In the genomic region with DNA sequence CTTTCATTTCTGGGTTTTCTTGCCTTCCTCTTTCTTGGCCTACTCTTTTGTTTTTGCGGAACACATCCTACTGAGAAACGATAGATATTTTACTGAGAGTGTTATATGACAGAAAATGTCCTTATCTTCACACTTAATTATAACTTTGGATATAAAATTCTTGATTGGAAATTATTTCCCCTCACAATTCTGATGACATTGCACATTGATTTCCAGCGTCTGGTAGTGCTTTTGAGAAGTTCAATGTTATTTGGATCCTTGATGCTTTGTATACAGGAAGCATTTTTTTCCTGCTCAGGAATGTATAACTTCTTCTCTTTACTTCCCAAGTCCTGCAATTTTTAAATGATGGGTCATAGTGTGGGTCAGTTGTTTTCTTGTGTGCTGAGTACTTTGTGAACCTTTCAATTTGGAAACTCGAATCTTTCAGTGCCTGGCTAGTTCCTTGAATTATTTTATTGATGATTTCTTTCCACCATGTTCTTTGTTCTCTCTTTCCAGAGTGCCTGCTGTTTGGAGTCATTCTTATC, we compare ENCODE assay signal across 31 cellular contexts.
"Had no signal": no experiment of that assay in that cellular context is flagged by ENCODE, and none has a peak within 500 bp of the region (broad histone marks: within the 10 kb centered on the region; RNA-seq: fewer than 3 reads in every experiment).

No MANE protein-coding gene starts in this region.

- H3K9me3 ChIP-seq: adrenal gland, gastrocnemius medialis, neutrophil, ovary, prostate gland, sigmoid colon, thoracic aorta had no signal

- H3K4me1 ChIP-seq: adrenal gland, ascending aorta, gastrocnemius medialis, prostate gland, sigmoid colon had no signal

- H3K4me2 ChIP-seq: hepatocyte had no signal

- H3K27ac ChIP-seq: adrenal gland, ascending aorta, cardiac muscle cell, gastrocnemius medialis, hepatocyte, neutrophil, ovary, prostate gland, sigmoid colon, thoracic aorta had no signal

- ATAC-seq: activated CD4-positive, alpha-beta T cell treated with anti-CD3 and anti-CD28 coated beads for 36 hours; esophagus mucosa; gastrocnemius medialis; left colon; stimulated activated effector memory CD8-positive, alpha-beta T cell treated with anti-CD3 and anti-CD28 coated beads, Interleukin-12 subunit alpha, Interleukin-12 subunit beta, amount 100 ng/mL, for 72 hours had no signal

- DNase-seq: activated CD4-positive, alpha-beta T cell treated with anti-CD3 and anti-CD28 coated beads for 36 hours; activated CD4-positive, alpha-beta T cell treated with anti-CD3 and anti-CD28 coated beads, Interleukin-2, amount 50 U/mL, for 48 hours; activated CD4-positive, CD25-positive, alpha-beta regulatory T cell; activated CD8-positive, alpha-beta memory T cell treated with anti-CD3 and anti-CD28 coated beads for 24 hours; activated effector memory CD4-positive, alpha-beta T cell treated with Interleukin-2 at 50 U/mL for 16 hours; activated naive CD4-positive, alpha-beta T cell treated with Interleukin-2 at 50 U/mL for 16 hours; adrenal gland; cerebellar nuclear complex; cortex of kidney; gastrocnemius medialis; glutamatergic neuron; kidney; left colon; mammary epithelial cell; naive B cell; nephron progenitor cell; ovary; retina; sigmoid colon; small intestine; stimulated activated CD4-positive, alpha-beta T cell treated with anti-CD3 and anti-CD28 coated beads, Interleukin-4, amount 100 ng/mL, for 24 hours; trophoblast cell had no signal

- H3K27me3 ChIP-seq: adrenal gland, ascending aorta, cardiac muscle cell, gastrocnemius medialis, hepatocyte, neutrophil, ovary, sigmoid colon had no signal

- H3K36me3 ChIP-seq: adrenal gland, ascending aorta, cardiac muscle cell, gastrocnemius medialis, neutrophil, ovary, prostate gland, sigmoid colon, thoracic aorta had no signal

- FAIRE-seq: kidney, small intestine, urothelium cell line had no signal

- H3K4me3 ChIP-seq: adrenal gland, ascending aorta, cardiac muscle cell, gastrocnemius medialis, hepatocyte, ovary, prostate gland, sigmoid colon, thoracic aorta had no signal
